Comparison of ENCODE assay signal across 10 cellular contexts in genomic region chr1:14903922-14904321, GRCh38.
"Had no signal": no experiment of that assay in that cellular context is flagged by ENCODE, and none has a peak within 500 bp of the region (broad histone marks: within the 10 kb centered on the region; RNA-seq: fewer than 3 reads in every experiment).

No MANE protein-coding gene starts in this region.

- H3K4me1 ChIP-seq: HAP-1 had no signal

- H3K36me3 ChIP-seq: HAP-1 had no signal

- H3K4me3 ChIP-seq: GM23248, GM23338, HAP-1 had no signal

- H3K9me3 Mint-ChIP-seq: GM23338, H9, HFFc6 had no signal

- FAIRE-seq: H1, H54 had no signal

- H3K9ac ChIP-seq: GM23248 had no signal

- H2AFZ ChIP-seq: GM23248, GM23338 had no signal

- H3K4me2 ChIP-seq: GM23338 had no signal

- H3K27ac ChIP-seq: GM23248 had no signal

- ATAC-seq: GM23338 had no signal

- H3K27ac Mint-ChIP-seq: GM23338, H9, HFFc6 had no signal

- H3K4me3 Mint-ChIP-seq: GM23338, H9, HFFc6 had no signal

- H3K9me3 ChIP-seq: HAP-1 had no signal

- DNase-seq: GM23248, GOT3, H7, H9, HCEC 1CT, HFFc6 had no signal
